24 cellular contexts compared by ENCODE assay signal in genomic region chr3:43090238-43090637, GRCh38.
"Had no signal": no experiment of that assay in that cellular context is flagged by ENCODE, and none has a peak within 500 bp of the region (broad histone marks: within the 10 kb centered on the region; RNA-seq: fewer than 3 reads in every experiment).

No MANE protein-coding gene starts in this region.

- H3K9me3 Mint-ChIP-seq: activated CD8-positive, alpha-beta T cell treated with anti-CD3 and anti-CD28 coated beads for 36 hours; activated naive CD8-positive, alpha-beta T cell treated with anti-CD3 and anti-CD28 coated beads, Interleukin-2, amount 10 ng/mL, durations not matched to agents 7 days and 5 days; activated T-cell treated with anti-CD3 and anti-CD28 coated beads, Interleukin-2, amount 50 U/mL, for 72 hours had no signal

- DNase-seq: activated CD4-positive, alpha-beta T cell treated with anti-CD3 and anti-CD28 coated beads for 4 hours; activated CD8-positive, alpha-beta memory T cell treated with anti-CD3 and anti-CD28 coated beads, Interleukin-2, amount 50 U/mL, for 4 hours; activated CD8-positive, alpha-beta T cell treated with anti-CD3 and anti-CD28 coated beads for 36 hours; activated naive CD4-positive, alpha-beta T cell treated with anti-CD3 and anti-CD28 coated beads, Interleukin-2, amount 50 U/mL, for 16 hours; activated naive CD8-positive, alpha-beta T cell treated with anti-CD3 and anti-CD28 coated beads, Interleukin-2, amount 10 ng/mL, durations not matched to agents 7 days and 5 days; activated T-cell treated with anti-CD3 and anti-CD28 coated beads, Interleukin-2, amount 50 U/mL, for 72 hours; adrenal gland; aorta; central memory CD4-positive, alpha-beta T cell; KG1; NCI-H1092; NCI-H1417; NCI-H1930; NCI-H2171; NCI-H226; NCI-H524; Peyer's patch; Right ventricle myocardium superior; SW 1271 had no signal

- H3K36me3 ChIP-seq: adrenal gland, breast epithelium, Peyer's patch, SJSA1 had no signal

- H3K27ac ChIP-seq: adrenal gland, breast epithelium, Peyer's patch, RWPE1, SJSA1 had no signal

- H3K9me3 ChIP-seq: adrenal gland, breast epithelium, Peyer's patch, SJSA1 had no signal

- ATAC-seq: activated CD4-positive, CD25-positive, alpha-beta regulatory T cell treated with anti-CD3 and anti-CD28 coated beads, Interleukin-2, amount 50 U/mL, for 24 hours; activated CD8-positive, alpha-beta T cell treated with anti-CD3 and anti-CD28 coated beads for 36 hours; activated T-cell treated with anti-CD3 and anti-CD28 coated beads, Interleukin-2, amount 50 U/mL, for 72 hours; SK-N-SH treated with all-trans-retinoic acid at 6 μM for 48 hours had no signal

- H3K27ac Mint-ChIP-seq: activated CD8-positive, alpha-beta T cell treated with anti-CD3 and anti-CD28 coated beads for 36 hours; activated naive CD8-positive, alpha-beta T cell treated with anti-CD3 and anti-CD28 coated beads, Interleukin-2, amount 10 ng/mL, durations not matched to agents 7 days and 5 days; activated T-cell treated with anti-CD3 and anti-CD28 coated beads, Interleukin-2, amount 50 U/mL, for 72 hours had no signal

- H3K4me1 ChIP-seq: breast epithelium, Peyer's patch, SJSA1 had no signal

- H3K27me3 ChIP-seq: adrenal gland, breast epithelium, Peyer's patch, SJSA1 had no signal

- H3K27me3 Mint-ChIP-seq: activated CD8-positive, alpha-beta T cell treated with anti-CD3 and anti-CD28 coated beads for 36 hours; activated naive CD8-positive, alpha-beta T cell treated with anti-CD3 and anti-CD28 coated beads, Interleukin-2, amount 10 ng/mL, durations not matched to agents 7 days and 5 days had no signal

- H3K4me3 ChIP-seq: adrenal gland, breast epithelium, Peyer's patch, SJSA1 had no signal

- H3K4me3 Mint-ChIP-seq: activated CD8-positive, alpha-beta T cell treated with anti-CD3 and anti-CD28 coated beads for 36 hours; activated naive CD8-positive, alpha-beta T cell treated with anti-CD3 and anti-CD28 coated beads, Interleukin-2, amount 10 ng/mL, durations not matched to agents 7 days and 5 days; activated T-cell treated with anti-CD3 and anti-CD28 coated beads, Interleukin-2, amount 50 U/mL, for 72 hours had no signal
